ENCODE assay signal across 24 cellular contexts in the genomic region with DNA sequence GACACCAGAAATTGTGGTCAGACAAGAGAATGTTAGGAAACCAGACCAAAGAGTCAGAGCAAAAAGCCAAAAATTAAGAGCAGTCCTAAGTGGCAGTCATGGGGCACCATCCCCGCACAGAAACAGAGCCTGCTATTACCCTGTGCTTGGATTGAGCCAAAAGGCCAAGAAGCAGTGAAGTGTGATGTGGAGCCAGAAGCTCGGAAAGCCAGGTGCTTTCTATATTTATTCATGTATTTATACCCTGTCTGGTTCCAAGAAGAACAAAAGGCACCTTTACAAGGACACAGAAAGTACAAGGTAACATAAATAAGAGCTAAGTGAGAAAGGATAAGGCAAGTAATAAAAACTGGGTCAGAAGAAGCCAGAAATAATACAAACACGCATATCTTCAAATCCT.
A peak's percentile ranks its signal among the peaks of the same experiment; 100 is the strongest.
DNase-seq lines count a peak whose midpoint lies in the region; ATAC-seq and TF ChIP-seq lines count a peak whose summit lies in the region.
"Had no signal": no experiment of that assay in that cellular context is flagged by ENCODE, and none has a peak within 500 bp of the region (broad histone marks: within the 10 kb centered on the region; RNA-seq: fewer than 3 reads in every experiment).

No MANE protein-coding gene starts in this region.

- intact Hi-C loops in activated CD4-positive, alpha-beta T cell treated with anti-CD3 and anti-CD28 coated beads, Interleukin-2, amount 10 ng/mL, durations not matched to agents 24 days and 14 days (cut with micrococcal nuclease) = no loop called here
- intact Hi-C loops in activated CD4-positive, alpha-beta T cell treated with anti-CD3 and anti-CD28 coated beads for 36 hours (cut with DNase I, micrococcal nuclease) = no loop called here
- intact Hi-C loops in left cardiac atrium (cut with DNase I) = no loop called here

- H3K27ac Mint-ChIP-seq in activated CD4-positive, alpha-beta T cell treated with anti-CD3 and anti-CD28 coated beads, Interleukin-2, amount 10 ng/mL, durations not matched to agents 24 days and 14 days = no peak overlapping the region
- H3K27ac Mint-ChIP-seq in activated CD4-positive, alpha-beta T cell treated with anti-CD3 and anti-CD28 coated beads for 36 hours = no peak overlapping the region
- H3K27ac Mint-ChIP-seq: CD4-positive, alpha-beta T cell; CD8-positive, alpha-beta memory T cell had no signal

- CTCF ChIA-PET in activated CD4-positive, alpha-beta T cell treated with anti-CD3 and anti-CD28 coated beads for 36 hours (lab: Charles Lee) = no interaction called here

- H3K9me3 Mint-ChIP-seq in activated CD4-positive, alpha-beta T cell treated with anti-CD3 and anti-CD28 coated beads, Interleukin-2, amount 10 ng/mL, durations not matched to agents 24 days and 14 days = no peaks in the 10 kb centered on the region
- H3K9me3 Mint-ChIP-seq in activated CD4-positive, alpha-beta T cell treated with anti-CD3 and anti-CD28 coated beads for 36 hours (ENCODE audit: low read depth) = peaks cover 5% of the 10 kb centered on the region

- 49% methylated on average over 3 of the region's 3 CpGs for WGBS in hepatocyte (ENCODE audit: low lambda C conversion rate, missing lambda C conversion rate)

- H3K27me3 Mint-ChIP-seq in activated CD4-positive, alpha-beta T cell treated with anti-CD3 and anti-CD28 coated beads, Interleukin-2, amount 10 ng/mL, durations not matched to agents 24 days and 14 days = no peaks in the 10 kb centered on the region
- H3K27me3 Mint-ChIP-seq in activated CD4-positive, alpha-beta T cell treated with anti-CD3 and anti-CD28 coated beads for 36 hours = peaks cover 11% of the 10 kb centered on the region

- H3K27me3 ChIP-seq in hepatocyte = no peaks in the 10 kb centered on the region
- H3K27me3 ChIP-seq: BE2C; BLaER1 treated with 17β-estradiol and CSF1 and Interleukin-3, amounts not matched to agents 10 nM and 100 nM had no signal

- H3K9me3 ChIP-seq in hepatocyte (ENCODE audit: low read depth) = no peaks in the 10 kb centered on the region
- H3K9me3 ChIP-seq: BE2C had no signal

- H3K4me1 ChIP-seq in hepatocyte (ENCODE audit: insufficient read depth) = no peaks in the 10 kb centered on the region
- H3K4me1 ChIP-seq: A549; BE2C; BLaER1 treated with 17β-estradiol and CSF1 and Interleukin-3, amounts not matched to agents 10 nM and 100 nM had no signal

- no peaks in the 10 kb centered on the region for H4K20me1 ChIP-seq in hepatocyte (ENCODE audit: insufficient read depth, poor library complexity, severe bottlenecking)
- H4K20me1 ChIP-seq: BLaER1 treated with 17β-estradiol and CSF1 and Interleukin-3, amounts not matched to agents 10 nM and 100 nM had no signal

- H3K4me3 Mint-ChIP-seq in activated CD4-positive, alpha-beta T cell treated with anti-CD3 and anti-CD28 coated beads, Interleukin-2, amount 10 ng/mL, durations not matched to agents 24 days and 14 days = no peak overlapping the region
- no peak overlapping the region for H3K4me3 Mint-ChIP-seq in activated CD4-positive, alpha-beta T cell treated with anti-CD3 and anti-CD28 coated beads for 36 hours
- H3K4me3 Mint-ChIP-seq: CD14-positive monocyte; CD4-positive, alpha-beta T cell; CD8-positive, alpha-beta memory T cell had no signal

- H3K4me3 ChIP-seq in hepatocyte = no peak overlapping the region
- H3K4me3 ChIP-seq: A549; BLaER1 treated with 17β-estradiol and CSF1 and Interleukin-3, amounts not matched to agents 10 nM and 100 nM had no signal

- H3K9me2 ChIP-seq in hepatocyte (replicated peaks; ENCODE audit: insufficient read depth) = no peaks in the 10 kb centered on the region

- no peaks in the 10 kb centered on the region for H3K36me3 ChIP-seq in hepatocyte (replicated peaks; ENCODE audit: insufficient read depth, low read depth)
- H3K36me3 ChIP-seq: BE2C; BLaER1 treated with 17β-estradiol and CSF1 and Interleukin-3, amounts not matched to agents 10 nM and 100 nM had no signal

- peak overlapping the region; percentile 62 for H3K27ac ChIP-seq in hepatocyte
- H3K27ac ChIP-seq: A549; BLaER1 treated with 17β-estradiol and CSF1 and Interleukin-3, amounts not matched to agents 10 nM and 100 nM had no signal

- POLR2A ChIA-PET in activated CD4-positive, alpha-beta T cell treated with anti-CD3 and anti-CD28 coated beads for 36 hours (lab: Charles Lee) = no interaction called here

- DNase-seq in activated CD4-positive, alpha-beta T cell treated with anti-CD3 and anti-CD28 coated beads, Interleukin-2, amount 10 ng/mL, durations not matched to agents 24 days and 14 days = peak; percentile 2
- no peak for DNase-seq in activated CD4-positive, alpha-beta T cell treated with anti-CD3 and anti-CD28 coated beads for 36 hours
- peak; percentile 69 for DNase-seq in cerebellar cortex (ENCODE audit: low spot score)
- no peak for DNase-seq in hepatocyte (ENCODE audit: low spot score)
- DNase-seq in pons (ENCODE audit: low spot score) = peak; percentile 7
- DNase-seq in mesenteric fat pad (ENCODE audit: low spot score) = no peak
- DNase-seq in left cardiac atrium = no peak
- DNase-seq: 8988T; ACHN; AML-193; BE2C; CD4-positive, alpha-beta T cell; CD8-positive, alpha-beta memory T cell; DMS 273 treated with DMSO at 0.1 percent for 48 hours; DMS79; EL; GF-D8; GOT3; H7; HCEC 1CT had no signal

- H3K4me1 Mint-ChIP-seq in activated CD4-positive, alpha-beta T cell treated with anti-CD3 and anti-CD28 coated beads, Interleukin-2, amount 10 ng/mL, durations not matched to agents 24 days and 14 days = no peaks in the 10 kb centered on the region
- no peaks in the 10 kb centered on the region for H3K4me1 Mint-ChIP-seq in activated CD4-positive, alpha-beta T cell treated with anti-CD3 and anti-CD28 coated beads for 36 hours
- H3K4me1 Mint-ChIP-seq: CD14-positive monocyte; CD8-positive, alpha-beta memory T cell had no signal

- no peak overlapping the region for H3K4me2 ChIP-seq in hepatocyte
- H3K4me2 ChIP-seq: A549; BLaER1 treated with 17β-estradiol and CSF1 and Interleukin-3, amounts not matched to agents 10 nM and 100 nM had no signal

- H3K79me2 ChIP-seq in hepatocyte = no peaks in the 10 kb centered on the region

- no peaks in the 10 kb centered on the region for H3K36me3 Mint-ChIP-seq in activated CD4-positive, alpha-beta T cell treated with anti-CD3 and anti-CD28 coated beads, Interleukin-2, amount 10 ng/mL, durations not matched to agents 24 days and 14 days (ENCODE audit: low read depth)
- no peaks in the 10 kb centered on the region for H3K36me3 Mint-ChIP-seq in activated CD4-positive, alpha-beta T cell treated with anti-CD3 and anti-CD28 coated beads for 36 hours (ENCODE audit: low read depth)
- H3K36me3 Mint-ChIP-seq: CD14-positive monocyte; CD8-positive, alpha-beta memory T cell had no signal

- no peak for TF ChIP-seq CTCF in hepatocyte (IDR thresholded peaks at IDR 0.05; ENCODE audit: poor library complexity)

- H2AFZ ChIP-seq in hepatocyte = no peak overlapping the region

- ATAC-seq in activated CD4-positive, alpha-beta T cell treated with anti-CD3 and anti-CD28 coated beads for 36 hours = no peak
- ATAC-seq in HG03175 (IDR thresholded peaks at IDR 0.05; ENCODE audit: unreplicated experiment) = no peak
- no peak for ATAC-seq in left cardiac atrium
- ATAC-seq: A549 had no signal

Comparison
In these comparisons a context has a peak if more than half of its experiments do, and no peak if none do; other contexts are left out.
1. DNase-seq: peak in activated CD4-positive, alpha-beta T cell treated with anti-CD3 and anti-CD28 coated beads, Interleukin-2, amount 10 ng/mL, durations not matched to agents 24 days and 14 days (single experiment), cerebellar cortex (single experiment) and pons (single experiment); none in activated CD4-positive, alpha-beta T cell treated with anti-CD3 and anti-CD28 coated beads for 36 hours (single experiment), hepatocyte (single experiment), mesenteric fat pad (single experiment) and left cardiac atrium (single experiment).